In genomic region chr4:152486414-152487389, GRCh38 we compare ENCODE assay signal across 17 cellular contexts. TPM values are rescaled to one million over a fixed set of nuclear protein-coding genes. Genes with fewer than 3 reads are reported as not detected.
DNase-seq lines count a peak whose midpoint lies in the region; ATAC-seq and TF ChIP-seq lines count a peak whose summit lies in the region.
"Had no signal": no experiment of that assay in that cellular context is flagged by ENCODE, and none has a peak within 500 bp of the region (broad histone marks: within the 10 kb centered on the region; RNA-seq: fewer than 3 reads in every experiment).

No MANE protein-coding gene starts in this region.

- H4K91ac ChIP-seq in H9 (ENCODE audit: insufficient read length, low read depth, low read length): no peak overlapping the region

- H2BK5ac ChIP-seq in H9 (ENCODE audit: insufficient read length, low read length): no peak overlapping the region

- no peak overlapping the region for H4K8ac ChIP-seq in H9 (replicated peaks; ENCODE audit: insufficient read length, low read depth, low read length)

- H3K4me1 ChIP-seq in H9 (ENCODE audit: insufficient read depth, low read length): no peaks in the 10 kb centered on the region

- no peaks in the 10 kb centered on the region for H3K23me2 ChIP-seq in H9 (ENCODE audit: insufficient read length, low read depth, low read length, poor library complexity, severe bottlenecking)

- 0 out of 2 replicates have a peak, but pooled peaks cover 5% of the 10 kb centered on the region for H3K36me3 ChIP-seq in KOPT-K1 (ENCODE audit: insufficient read depth, low read length)
- H3K36me3 ChIP-seq: gastroesophageal sphincter, upper lobe of right lung had no signal

- peaks cover 40% of the 10 kb centered on the region for H3K4me1 Mint-ChIP-seq in activated CD4-positive, alpha-beta T cell treated with anti-CD3 and anti-CD28 coated beads, Interleukin-2, amount 10 ng/mL, durations not matched to agents 24 days and 14 days
- no peaks in the 10 kb centered on the region for H3K4me1 Mint-ChIP-seq in H9

- no peaks in the 10 kb centered on the region for H4K20me1 ChIP-seq in H9 (ENCODE audit: control insufficient read depth, insufficient read depth, insufficient read length)

- no peak overlapping the region for H4K5ac ChIP-seq in H9 (ENCODE audit: insufficient read length, low read depth, low read length)

- no peak overlapping the region for H3K23ac ChIP-seq in H9 (ENCODE audit: insufficient read length, low read depth, low read length)

- no peak overlapping the region for H2BK12ac ChIP-seq in H9 (ENCODE audit: insufficient read length, low read depth, low read length)

- H2AK5ac ChIP-seq in H9 (ENCODE audit: insufficient read length, low read length): no peak overlapping the region

- no peaks in the 10 kb centered on the region for H3K27me3 Mint-ChIP-seq in activated CD4-positive, alpha-beta T cell treated with anti-CD3 and anti-CD28 coated beads, Interleukin-2, amount 10 ng/mL, durations not matched to agents 24 days and 14 days
- H3K27me3 Mint-ChIP-seq in H9 (ENCODE audit: low read depth): no peaks in the 10 kb centered on the region

- H3T11ph ChIP-seq in H9 (ENCODE audit: low read length): no peak overlapping the region

- H2BK15ac ChIP-seq in H9 (ENCODE audit: low read depth, low read length): no peak overlapping the region

- intact Hi-C loops in activated CD4-positive, alpha-beta T cell treated with anti-CD3 and anti-CD28 coated beads, Interleukin-2, amount 10 ng/mL, durations not matched to agents 24 days and 14 days (cut with micrococcal nuclease): loop anchor here (5.0 to 10.0 kb wide), 2 partner anchors 288 to 1454 kb away; partner anchors contain the start of genes ARFIP1 and TIGD4

- peak overlapping the region; percentile 56 for H3K27ac Mint-ChIP-seq in activated CD4-positive, alpha-beta T cell treated with anti-CD3 and anti-CD28 coated beads, Interleukin-2, amount 10 ng/mL, durations not matched to agents 24 days and 14 days
- H3K27ac Mint-ChIP-seq in H9: no peak overlapping the region

- H3K56ac ChIP-seq in H9 (ENCODE audit: insufficient read length, low read depth, low read length): no peak overlapping the region

- no peak overlapping the region for H3K14ac ChIP-seq in H9 (ENCODE audit: insufficient read depth, low read length)

- peaks cover 3% of the 10 kb centered on the region for H3K9me3 Mint-ChIP-seq in activated CD4-positive, alpha-beta T cell treated with anti-CD3 and anti-CD28 coated beads, Interleukin-2, amount 10 ng/mL, durations not matched to agents 24 days and 14 days
- H3K9me3 Mint-ChIP-seq in H9: peaks cover 0 to 3% of the 10 kb centered on the region in 2 experiments; a peak in 3 of 5 replicates

- H3K36me3 Mint-ChIP-seq in activated CD4-positive, alpha-beta T cell treated with anti-CD3 and anti-CD28 coated beads, Interleukin-2, amount 10 ng/mL, durations not matched to agents 24 days and 14 days (ENCODE audit: low read depth): peaks cover 6% of the 10 kb centered on the region
- peaks cover 0 to 6% (median 0%) of the 10 kb centered on the region in 3 experiments; a peak in 2 of 7 replicates for H3K36me3 Mint-ChIP-seq in H9 (ENCODE audit: insufficient read depth in 1 of 3, low read depth in 3 of 3)

- H3K27ac ChIP-seq in KOPT-K1 (ENCODE audit: low read depth, low read length, poor library complexity, severe bottlenecking) (peak overlapping the region; percentile 12), epithelial cell of prostate (peak overlapping the region; percentile 21), H9 (ENCODE audit: insufficient read length, low read depth, low read length) (no peak overlapping the region)
- H3K27ac ChIP-seq: gastroesophageal sphincter, spleen, upper lobe of right lung had no signal

- H3K9ac ChIP-seq in H9 (ENCODE audit: extremely low read depth, insufficient read length, low read length): no peak overlapping the region

- H3K4me2 ChIP-seq in H9 (ENCODE audit: insufficient read depth, insufficient read length, low read length): no peak overlapping the region

- H3K4ac ChIP-seq in H9 (ENCODE audit: low read depth, low read length): no peak overlapping the region

- no peak overlapping the region for H3K18ac ChIP-seq in H9 (ENCODE audit: insufficient read length, low read depth, low read length)

- no peaks in the 10 kb centered on the region for H3K79me1 ChIP-seq in H9 (ENCODE audit: insufficient read depth, low read depth, low read length, poor library complexity, severe bottlenecking)

- no peak overlapping the region for H2BK120ac ChIP-seq in H9 (ENCODE audit: low read depth, low read length, poor library complexity, severe bottlenecking)

- H3K27me3 ChIP-seq in H9 (ENCODE audit: insufficient read depth, low read length): no peaks in the 10 kb centered on the region
- H3K27me3 ChIP-seq: gastroesophageal sphincter, spleen, upper lobe of right lung had no signal

- DNase-seq in activated CD4-positive, alpha-beta T cell treated with anti-CD3 and anti-CD28 coated beads, Interleukin-2, amount 10 ng/mL, durations not matched to agents 24 days and 14 days: no peak
- DNase-seq in activated CD4-positive, alpha-beta T cell treated with anti-CD3 and anti-CD28 coated beads for 1 hour: no peak
- DNase-seq in epithelial cell of prostate (ENCODE audit: low read depth, low spot score) (no peak), renal cortical epithelial cell (ENCODE audit: low read depth) (peak; percentile 87), H9 (no peak), OCI-M2 (lab: John Stamatoyannopoulos, UW; ENCODE audit: unreplicated experiment) (no peak)
- DNase-seq: activated CD8-positive, alpha-beta memory T cell treated with anti-CD3 and anti-CD28 coated beads, Interleukin-2, amount 50 U/mL, for 48 hours; DND-41; effector memory CD4-positive, alpha-beta T cell; left cardiac atrium; NCI-H524; spleen; upper lobe of right lung had no signal

- no peak for TF ChIP-seq CTCF in H9 (conservative IDR thresholded peaks at IDR 0.05)

- H3K4me3 Mint-ChIP-seq in activated CD4-positive, alpha-beta T cell treated with anti-CD3 and anti-CD28 coated beads, Interleukin-2, amount 10 ng/mL, durations not matched to agents 24 days and 14 days: peak overlapping the region; percentile 39
- no peak overlapping the region for H3K4me3 Mint-ChIP-seq in H9

- no CpG with 5 or more reads among the region's 7 CpGs for WGBS in H9 (ENCODE audit: extremely low coverage, insufficient read length, low lambda C conversion rate)

- H3K79me2 ChIP-seq in H9 (ENCODE audit: insufficient read depth, low read length): no peaks in the 10 kb centered on the region; the same call in 1 of the 2 replicates

- peaks cover 9% of the 10 kb centered on the region for H3K9me3 ChIP-seq in KOPT-K1 (ENCODE audit: insufficient read depth, low read length, poor library complexity, severe bottlenecking)
- H3K9me3 ChIP-seq in H9 (ENCODE audit: control insufficient read depth, low read depth, low read length): no peaks in the 10 kb centered on the region
- H3K9me3 ChIP-seq: gastroesophageal sphincter, spleen, upper lobe of right lung had no signal

- no peak overlapping the region for H2BK20ac ChIP-seq in H9 (ENCODE audit: low read depth, low read length, poor library complexity, severe bottlenecking)

- no peak for ATAC-seq in GM18498 (IDR thresholded peaks at IDR 0.05; ENCODE audit: unreplicated experiment)
- ATAC-seq: gastroesophageal sphincter, HCT116, left cardiac atrium had no signal

- H2AFZ ChIP-seq in H9 (ENCODE audit: low read length): no peak overlapping the region

RNA-seq across cellular contexts. Expression of gene FBXW7, which starts 49.2 kb away (rescaled TPM):
- 42.2 and 49.1 TPM in 2 replicates for total RNA-seq in activated CD4-positive, alpha-beta T cell treated with anti-CD3 and anti-CD28 coated beads, Interleukin-2, amount 10 ng/mL, durations not matched to agents 24 days and 14 days
- total RNA-seq in renal cortical epithelial cell (107 and 125 TPM in 2 replicates), H9 (2021) (27.1 and 29.5 TPM in 2 replicates)
